In genomic region chr7:38311329-38311937, GRCh38 we compare ENCODE assay signal across 8 cellular contexts.
A peak's percentile ranks its signal among the peaks of the same experiment; 100 is the strongest.
DNase-seq lines count a peak whose midpoint lies in the region; ATAC-seq, FAIRE-seq and TF ChIP-seq lines count a peak whose summit lies in the region.

No MANE protein-coding gene starts in this region.

- CTCF ChIA-PET in AG04449 (lab: Yijun Ruan, JAX) (interaction anchor here (0.9 to 1.6 kb wide), 6 partner anchors 8 to 95 kb away, joined by 3 to 8 read pairs (median 4); no protein-coding TSS in a partner anchor), K562 (lab: Yijun Ruan, JAX; ENCODE audit: low intra/inter-chr PET ratio) (interaction anchor here (0.8 kb wide), 1 partner anchor 25 kb away, joined by 3 read pairs; no protein-coding TSS in a partner anchor)

- peak; percentile 19 for FAIRE-seq in K562 (lab: Jason Lieb, UNC)

- H3K27me3 Mint-ChIP-seq in mesothelial cell of epicardium (ENCODE audit: low read depth): no peaks in the 10 kb centered on the region

- no peak overlapping the region for H3K27ac ChIP-seq in KMS-11
- peak overlapping the region; percentile 85 for H3K27ac ChIP-seq in K562 (ENCODE audit: extremely low read depth, low read depth, low read length)

- WGBS in K562 (ENCODE audit: insufficient coverage, low coverage, missing lambda C conversion rate): 3% methylated on average over 30 of the region's 38 CpGs

- no TSS peak for BruUV-seq in K562 (replicated peaks; lab: Mats Ljungman, UMichigan)

- intact Hi-C loops in K562 (cut with micrococcal nuclease) (no loop called here), mucosa of descending colon (cut with DNase I, micrococcal nuclease) (no loop called here)

- no peak overlapping the region for H3K27ac Mint-ChIP-seq in mesothelial cell of epicardium

- H4K20me1 ChIP-seq in KMS-11 (ENCODE audit: insufficient read depth): no peaks in the 10 kb centered on the region
- no peaks in the 10 kb centered on the region for H4K20me1 ChIP-seq in K562 (replicated peaks; ENCODE audit: control insufficient read depth, insufficient read depth, low read length)

- no peak overlapping the region for H3K4me3 Mint-ChIP-seq in mesothelial cell of epicardium

- H3K36me3 ChIP-seq in KMS-11 (ENCODE audit: insufficient read depth) (no peaks in the 10 kb centered on the region), K562 (ENCODE audit: control insufficient read depth, insufficient read depth, low read length) (no peaks in the 10 kb centered on the region), mucosa of descending colon (ENCODE audit: low read depth) (no peaks in the 10 kb centered on the region)

- H3K36me3 Mint-ChIP-seq in mesothelial cell of epicardium: no peaks in the 10 kb centered on the region

- ATAC-seq in K562 (peak; percentile 97), mucosa of descending colon (peak; percentile 77)

- POLR2A ChIA-PET in AG04449 (lab: Yijun Ruan, JAX): interaction anchor here (0.7 kb wide), 1 partner anchor 10 kb away, joined by 3 read pairs; no protein-coding TSS in a partner anchor
- POLR2A ChIA-PET in K562 (lab: Yijun Ruan, JAX): interaction anchor here (0.6 to 1.3 kb wide), 5 partner anchors 13 to 133 kb away, joined by 3 to 4 read pairs (median 3); partner anchors contain the start of gene STARD3NL

- H3K9ac ChIP-seq in KMS-11: peak overlapping the region; percentile 48
- H3K9ac ChIP-seq in K562 (ENCODE audit: insufficient read depth in 1 of 2, low read depth in 2 of 2, low read length in 2 of 2): peak overlapping the region; percentile 81 to 95

- no peak for TF ChIP-seq CTCF in AG04449 (IDR thresholded peaks at IDR 0.05; ENCODE audit: insufficient read depth, low read length, missing control alignments)
- TF ChIP-seq CTCF in GM12865 (IDR thresholded peaks at IDR 0.05; ENCODE audit: insufficient read depth, low read depth, low read length, missing control alignments): no peak
- no peak for TF ChIP-seq CTCF in KMS-11 (conservative IDR thresholded peaks at IDR 0.05; ENCODE audit: low read depth, low read length)
- TF ChIP-seq CTCF in K562 (IDR thresholded peaks at IDR 0.05 in 2 of 3, conservative IDR thresholded peaks at IDR 0.05 in 1 of 3; ENCODE audit: insufficient read depth in 2 of 3, low read depth in 1 of 3, low read length in 3 of 3): no peak
- no peak for TF ChIP-seq CTCF in mucosa of descending colon (IDR thresholded peaks at IDR 0.05)
- TF ChIP-seq CTCF in mesothelial cell of epicardium (IDR thresholded peaks at IDR 0.05; ENCODE audit: unreplicated experiment): no peak

- in situ Hi-C loops in K562 (cut with MboI): no loop called here

- peak; percentile 87 for TF ChIP-seq POLR2A in K562 (conservative IDR thresholded peaks at IDR 0.05)

- H3K4me1 ChIP-seq in KMS-11 (ENCODE audit: low read depth, poor library complexity, severe bottlenecking): peaks cover 25% of the 10 kb centered on the region
- H3K4me1 ChIP-seq in K562 (replicated peaks in 1 of 2; ENCODE audit: control insufficient read depth in 2 of 2, insufficient read depth in 2 of 2, low read length in 2 of 2): peaks cover 5 to 7% of the 10 kb centered on the region in 2 experiments
- H3K4me1 ChIP-seq in mucosa of descending colon (ENCODE audit: low read depth): no peaks in the 10 kb centered on the region

- H3K4me3 ChIP-seq in AG04449 (ENCODE audit: low read depth, low read length) (peak overlapping the region; percentile 51), GM12865 (ENCODE audit: low read depth, low read length) (peak overlapping the region; percentile 18), KMS-11 (IDR thresholded peaks at IDR 0.05; ENCODE audit: insufficient read depth, low read depth, low read length) (no peak overlapping the region), K562 (peak overlapping the region; percentile 58), mucosa of descending colon (no peak overlapping the region)

- peaks cover 3% of the 10 kb centered on the region for H3K4me1 Mint-ChIP-seq in mesothelial cell of epicardium

- no peak for TF ChIP-seq RAD21 in K562 (CRISPR knock-in tag; conservative IDR thresholded peaks at IDR 0.05 in 1 of 2, IDR thresholded peaks at IDR 0.05 in 1 of 2)

- no peaks in the 10 kb centered on the region for H3K27me3 ChIP-seq in KMS-11 (ENCODE audit: insufficient read depth, low read depth)
- no peaks in the 10 kb centered on the region for H3K27me3 ChIP-seq in K562 (ENCODE audit: control insufficient read depth in 2 of 2, insufficient read depth in 2 of 2, low read length in 2 of 2)

- H3K4me2 ChIP-seq in KMS-11 (peak overlapping the region; percentile 33), K562 (ENCODE audit: insufficient read depth, low read length) (peak overlapping the region; percentile 97)

- H3K79me2 ChIP-seq in KMS-11 (ENCODE audit: insufficient read depth, low read depth) (no peaks in the 10 kb centered on the region), K562 (ENCODE audit: control insufficient read depth, insufficient read depth, low read length) (peaks cover 4% of the 10 kb centered on the region; the same call in 1 of the 3 replicates)

- DNase-seq in AG04449 (ENCODE audit: low read depth, low spot score) (no peak), GM12865 (ENCODE audit: low read depth) (no peak), K562 (ENCODE audit: extremely low read depth in 1 of 4, low spot score in 3 of 4) (peak; percentile 69 to 77 (median 73)), mucosa of descending colon (peak in 2 of 3 donors; percentile 64 to 66), DMS 273 (lab: John Stamatoyannopoulos, UW; ENCODE audit: unreplicated experiment) (no peak), mesothelial cell of epicardium (ENCODE audit: low spot score in 2 of 2, unreplicated experiment in 2 of 2) (no peak), Kasumi-1 (lab: John Stamatoyannopoulos, UW) (no peak)

- H3K9me3 ChIP-seq in K562 (replicated peaks; ENCODE audit: control insufficient read depth, insufficient read depth, low read depth, low read length) (no peaks in the 10 kb centered on the region), mucosa of descending colon (no peaks in the 10 kb centered on the region)

- H2AFZ ChIP-seq in KMS-11 (ENCODE audit: low read depth): peak overlapping the region; percentile 93
- peak overlapping the region; percentile 99 for H2AFZ ChIP-seq in K562 (ENCODE audit: low read depth, low read length)

- TF ChIP-seq EP300 in K562 (IDR thresholded peaks at IDR 0.05; ENCODE audit: low read length): no peak

- H3K9me3 Mint-ChIP-seq in mesothelial cell of epicardium: peaks cover 5% of the 10 kb centered on the region

- no peaks in the 10 kb centered on the region for H3K9me1 ChIP-seq in K562 (ENCODE audit: control insufficient read depth, insufficient read depth, low read length)

TF ChIP-seq in K562, 482 proteins besides CTCF, POLR2A, EP300 and RAD21 (continues in another document):
- peak; percentile 15; the same call in 1 of the 2 replicates for TF ChIP-seq JUN (IDR thresholded peaks at IDR 0.05; ENCODE audit: borderline replicate concordance, low read depth, low read length)
- TF ChIP-seq JUN (CRISPR knock-in tag; IDR thresholded peaks at IDR 0.05; ENCODE audit: borderline replicate concordance): no peak

Comparison
In these comparisons a context has a peak if more than half of its experiments do, and no peak if none do; other contexts are left out.
1. DNase-seq: peak in K562 (4 of 4) and mucosa of descending colon (2 of 3); none in AG04449 (single experiment), GM12865 (single experiment), DMS 273 (single experiment), mesothelial cell of epicardium (0 of 2) and Kasumi-1 (0 of 2).
2. H3K4me3 ChIP-seq: peak in AG04449 (single experiment), GM12865 (single experiment) and K562 (single experiment); none in KMS-11 (single experiment) and mucosa of descending colon (single experiment).